ENCODE assay signal across 2 cellular contexts in the genomic region with DNA sequence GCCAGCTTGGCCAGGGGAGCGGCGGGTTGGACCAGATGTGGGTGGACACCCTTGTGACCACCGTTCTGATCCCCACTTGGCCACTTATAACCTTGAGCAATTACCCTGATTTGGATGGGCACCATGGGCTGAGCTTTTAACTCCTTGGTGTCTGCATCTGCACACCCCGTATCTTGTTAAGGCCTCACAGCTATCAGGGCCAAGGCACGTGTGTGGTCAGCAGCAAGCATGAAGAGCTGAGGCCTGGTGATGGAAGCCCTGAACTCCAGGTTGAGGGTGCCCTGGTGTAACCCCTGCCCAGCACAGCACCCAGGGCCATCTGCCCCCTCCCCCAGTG.
TF ChIP-seq lines count a peak whose summit lies in the region.

No MANE protein-coding gene starts in this region.

TF ChIP-seq in SK-N-SH, 30 proteins besides CTCF, POLR2A, EP300 and RAD21 (continued from another document):
- TF ChIP-seq, protein P1, sequence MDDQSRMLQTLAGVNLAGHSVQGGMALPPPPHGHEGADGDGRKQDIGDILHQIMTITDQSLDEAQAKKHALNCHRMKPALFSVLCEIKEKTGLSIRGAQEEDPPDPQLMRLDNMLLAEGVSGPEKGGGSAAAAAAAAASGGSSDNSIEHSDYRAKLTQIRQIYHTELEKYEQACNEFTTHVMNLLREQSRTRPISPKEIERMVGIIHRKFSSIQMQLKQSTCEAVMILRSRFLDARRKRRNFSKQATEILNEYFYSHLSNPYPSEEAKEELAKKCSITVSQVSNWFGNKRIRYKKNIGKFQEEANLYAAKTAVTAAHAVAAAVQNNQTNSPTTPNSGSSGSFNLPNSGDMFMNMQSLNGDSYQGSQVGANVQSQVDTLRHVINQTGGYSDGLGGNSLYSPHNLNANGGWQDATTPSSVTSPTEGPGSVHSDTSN (IDR thresholded peaks at IDR 0.05): no peak
- no peak for TF ChIP-seq SMC3 (IDR thresholded peaks at IDR 0.05; ENCODE audit: low read depth, low read length)
- no peak for TF ChIP-seq NRF1 (IDR thresholded peaks at IDR 0.05; ENCODE audit: low read depth, low read length)
- TF ChIP-seq MEF2A (IDR thresholded peaks at IDR 0.05; ENCODE audit: borderline replicate concordance, low read depth): no peak
- no peak for TF ChIP-seq NFIC (IDR thresholded peaks at IDR 0.05; ENCODE audit: borderline replicate concordance)
- no peak for TF ChIP-seq JUND (IDR thresholded peaks at IDR 0.05)
- TF ChIP-seq TAF1 (IDR thresholded peaks at IDR 0.05; ENCODE audit: borderline replicate concordance, low read depth, low read length): no peak
- TF ChIP-seq MXI1 (IDR thresholded peaks at IDR 0.05; ENCODE audit: low read depth, low read length): no peak
- TF ChIP-seq, protein P2, sequence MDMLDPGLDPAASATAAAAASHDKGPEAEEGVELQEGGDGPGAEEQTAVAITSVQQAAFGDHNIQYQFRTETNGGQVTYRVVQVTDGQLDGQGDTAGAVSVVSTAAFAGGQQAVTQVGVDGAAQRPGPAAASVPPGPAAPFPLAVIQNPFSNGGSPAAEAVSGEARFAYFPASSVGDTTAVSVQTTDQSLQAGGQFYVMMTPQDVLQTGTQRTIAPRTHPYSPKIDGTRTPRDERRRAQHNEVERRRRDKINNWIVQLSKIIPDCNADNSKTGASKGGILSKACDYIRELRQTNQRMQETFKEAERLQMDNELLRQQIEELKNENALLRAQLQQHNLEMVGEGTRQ (IDR thresholded peaks at IDR 0.05; ENCODE audit: borderline replicate concordance, low read depth, low read length): no peak
- TF ChIP-seq, protein P3, sequence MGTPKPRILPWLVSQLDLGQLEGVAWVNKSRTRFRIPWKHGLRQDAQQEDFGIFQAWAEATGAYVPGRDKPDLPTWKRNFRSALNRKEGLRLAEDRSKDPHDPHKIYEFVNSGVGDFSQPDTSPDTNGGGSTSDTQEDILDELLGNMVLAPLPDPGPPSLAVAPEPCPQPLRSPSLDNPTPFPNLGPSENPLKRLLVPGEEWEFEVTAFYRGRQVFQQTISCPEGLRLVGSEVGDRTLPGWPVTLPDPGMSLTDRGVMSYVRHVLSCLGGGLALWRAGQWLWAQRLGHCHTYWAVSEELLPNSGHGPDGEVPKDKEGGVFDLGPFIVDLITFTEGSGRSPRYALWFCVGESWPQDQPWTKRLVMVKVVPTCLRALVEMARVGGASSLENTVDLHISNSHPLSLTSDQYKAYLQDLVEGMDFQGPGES (IDR thresholded peaks at IDR 0.05; ENCODE audit: low read depth, low read length): no peak
- TF ChIP-seq, protein P4, sequence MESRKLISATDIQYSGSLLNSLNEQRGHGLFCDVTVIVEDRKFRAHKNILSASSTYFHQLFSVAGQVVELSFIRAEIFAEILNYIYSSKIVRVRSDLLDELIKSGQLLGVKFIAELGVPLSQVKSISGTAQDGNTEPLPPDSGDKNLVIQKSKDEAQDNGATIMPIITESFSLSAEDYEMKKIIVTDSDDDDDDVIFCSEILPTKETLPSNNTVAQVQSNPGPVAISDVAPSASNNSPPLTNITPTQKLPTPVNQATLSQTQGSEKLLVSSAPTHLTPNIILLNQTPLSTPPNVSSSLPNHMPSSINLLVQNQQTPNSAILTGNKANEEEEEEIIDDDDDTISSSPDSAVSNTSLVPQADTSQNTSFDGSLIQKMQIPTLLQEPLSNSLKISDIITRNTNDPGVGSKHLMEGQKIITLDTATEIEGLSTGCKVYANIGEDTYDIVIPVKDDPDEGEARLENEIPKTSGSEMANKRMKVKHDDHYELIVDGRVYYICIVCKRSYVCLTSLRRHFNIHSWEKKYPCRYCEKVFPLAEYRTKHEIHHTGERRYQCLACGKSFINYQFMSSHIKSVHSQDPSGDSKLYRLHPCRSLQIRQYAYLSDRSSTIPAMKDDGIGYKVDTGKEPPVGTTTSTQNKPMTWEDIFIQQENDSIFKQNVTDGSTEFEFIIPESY (IDR thresholded peaks at IDR 0.05; ENCODE audit: borderline replicate concordance, low read depth): no peak
- TF ChIP-seq POLR2AphosphoS5 (IDR thresholded peaks at IDR 0.05; ENCODE audit: low read depth, low read length): no peak
- TF ChIP-seq FOSL2 (IDR thresholded peaks at IDR 0.05; ENCODE audit: borderline replicate concordance, low read depth): no peak
TF ChIP-seq in SK-N-SH: peak in this region for 0.

TF ChIP-seq in SK-N-SH treated with all-trans-retinoic acid at 6 μM for 48 hours, 23 proteins besides CTCF, POLR2A, EP300 and RAD21 (continued from another document):
- TF ChIP-seq, protein P5, sequence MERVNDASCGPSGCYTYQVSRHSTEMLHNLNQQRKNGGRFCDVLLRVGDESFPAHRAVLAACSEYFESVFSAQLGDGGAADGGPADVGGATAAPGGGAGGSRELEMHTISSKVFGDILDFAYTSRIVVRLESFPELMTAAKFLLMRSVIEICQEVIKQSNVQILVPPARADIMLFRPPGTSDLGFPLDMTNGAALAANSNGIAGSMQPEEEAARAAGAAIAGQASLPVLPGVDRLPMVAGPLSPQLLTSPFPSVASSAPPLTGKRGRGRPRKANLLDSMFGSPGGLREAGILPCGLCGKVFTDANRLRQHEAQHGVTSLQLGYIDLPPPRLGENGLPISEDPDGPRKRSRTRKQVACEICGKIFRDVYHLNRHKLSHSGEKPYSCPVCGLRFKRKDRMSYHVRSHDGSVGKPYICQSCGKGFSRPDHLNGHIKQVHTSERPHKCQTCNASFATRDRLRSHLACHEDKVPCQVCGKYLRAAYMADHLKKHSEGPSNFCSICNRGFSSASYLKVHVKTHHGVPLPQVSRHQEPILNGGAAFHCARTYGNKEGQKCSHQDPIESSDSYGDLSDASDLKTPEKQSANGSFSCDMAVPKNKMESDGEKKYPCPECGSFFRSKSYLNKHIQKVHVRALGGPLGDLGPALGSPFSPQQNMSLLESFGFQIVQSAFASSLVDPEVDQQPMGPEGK (CRISPR knock-in tag; IDR thresholded peaks at IDR 0.05; ENCODE audit: borderline replicate concordance): no peak
- TF ChIP-seq ZC3H10 (CRISPR knock-in tag; IDR thresholded peaks at IDR 0.05): no peak
- TF ChIP-seq BACH2 (CRISPR knock-in tag; IDR thresholded peaks at IDR 0.05; ENCODE audit: borderline replicate concordance): no peak
- TF ChIP-seq ZNF70 (CRISPR knock-in tag; IDR thresholded peaks at IDR 0.05): no peak
